8 cellular contexts compared by ENCODE assay signal in genomic region chr6:15464211-15464725, GRCh38.
DNase-seq lines count a peak whose midpoint lies in the region; ATAC-seq, FAIRE-seq and TF ChIP-seq lines count a peak whose summit lies in the region.

No MANE protein-coding gene starts in this region.

- peaks cover 8% of the 10 kb centered on the region for H3K36me3 Mint-ChIP-seq in natural killer cell treated with Interleukin-12 subunit alpha and Interleukin-12 subunit beta and Interleukin-15 and Interleukin-18, amount 100 ng/mL, for 72 hours

- intact Hi-C loops in mammary epithelial cell (cut with micrococcal nuclease): no loop called here

- H3K27ac Mint-ChIP-seq in natural killer cell treated with Interleukin-12 subunit alpha and Interleukin-12 subunit beta and Interleukin-15 and Interleukin-18, amount 100 ng/mL, for 72 hours: peak overlapping the region; percentile 6 to 32

- no peak overlapping the region for H3K27ac ChIP-seq in mammary epithelial cell (ENCODE audit: insufficient read depth, low read depth, low read length)

- DNase-seq in CD1c-positive myeloid dendritic cell (ENCODE audit: extremely low spot score) (peak; percentile 59), HFF-Myc (ENCODE audit: extremely low read depth, low read depth) (no peak), mammary epithelial cell (no peak), urothelium cell line (ENCODE audit: low spot score) (peak; percentile 30)
- DNase-seq in natural killer cell treated with Interleukin-12 subunit alpha and Interleukin-12 subunit beta and Interleukin-15 and Interleukin-18, amount 100 ng/mL, for 72 hours (ENCODE audit: low spot score): no peak

- no peak overlapping the region for H3K4me3 ChIP-seq in HFF-Myc (replicated peaks; ENCODE audit: low read depth, low read length)
- H3K4me3 ChIP-seq in WI38 (ENCODE audit: low read depth, low read length): no peak overlapping the region
- H3K4me3 ChIP-seq in mammary epithelial cell (replicated peaks in 1 of 3; ENCODE audit: insufficient read depth in 1 of 3, low read depth in 2 of 3, low read length in 3 of 3): no peak overlapping the region

- 76% methylated on average over 5 of the region's 5 CpGs for WGBS in mammary epithelial cell (ENCODE audit: low coverage, missing lambda C conversion rate)

- H3K27me3 ChIP-seq in mammary epithelial cell (ENCODE audit: insufficient read depth, low read length): no peaks in the 10 kb centered on the region

- no peaks in the 10 kb centered on the region for H3K27me3 Mint-ChIP-seq in natural killer cell treated with Interleukin-12 subunit alpha and Interleukin-12 subunit beta and Interleukin-15 and Interleukin-18, amount 100 ng/mL, for 72 hours

- in situ Hi-C loops in mammary epithelial cell (cut with MboI; ENCODE audit: low sequenced_read_pairs in 2 of 2): no loop called here

- H3K9me3 ChIP-seq in mammary epithelial cell (replicated peaks; ENCODE audit: insufficient read depth, low read length): no peaks in the 10 kb centered on the region

- H3K36me3 ChIP-seq in mammary epithelial cell (ENCODE audit: insufficient read depth, low read length): no peaks in the 10 kb centered on the region

- TF ChIP-seq CTCF in HFF-Myc (IDR thresholded peaks at IDR 0.05; ENCODE audit: low read depth, low read length, missing control alignments) (peak; percentile 81), WI38 (IDR thresholded peaks at IDR 0.05; ENCODE audit: low read depth, low read length) (peak; percentile 57), mammary epithelial cell (conservative IDR thresholded peaks at IDR 0.05 in 1 of 2, IDR thresholded peaks at IDR 0.05 in 1 of 2; ENCODE audit: extremely low read depth in 1 of 2, insufficient read depth in 1 of 2, low read depth in 1 of 2, low read length in 2 of 2) (peak; percentile 75 to 76)

- no peak overlapping the region for H3K4me2 ChIP-seq in mammary epithelial cell (ENCODE audit: insufficient read depth, low read depth, low read length)

- peak; percentile 63 to 71 for ATAC-seq in natural killer cell treated with Interleukin-12 subunit alpha and Interleukin-12 subunit beta and Interleukin-15 and Interleukin-18, amount 100 ng/mL, for 72 hours
- ATAC-seq in GM18861 (IDR thresholded peaks at IDR 0.05; ENCODE audit: unreplicated experiment) (no peak), HG02642 (IDR thresholded peaks at IDR 0.05; ENCODE audit: poor library complexity, unreplicated experiment) (no peak)

- no peaks in the 10 kb centered on the region for H3K9me3 Mint-ChIP-seq in natural killer cell treated with Interleukin-12 subunit alpha and Interleukin-12 subunit beta and Interleukin-15 and Interleukin-18, amount 100 ng/mL, for 72 hours

- H3K79me2 ChIP-seq in mammary epithelial cell (ENCODE audit: insufficient read depth, low read length): peaks cover 75% of the 10 kb centered on the region

- no peaks in the 10 kb centered on the region for H3K4me1 ChIP-seq in mammary epithelial cell (ENCODE audit: insufficient read depth, low read length)

- dilution Hi-C loops in mammary epithelial cell (cut with HindIII; ENCODE audit: low sequenced_read_pairs): loop anchor here (5.0 kb wide), 1 partner anchor 62 kb away; no protein-coding TSS in a partner anchor

- no peak overlapping the region for H2AFZ ChIP-seq in mammary epithelial cell (ENCODE audit: low read depth, low read length)

- CTCF ChIA-PET in mammary epithelial cell (lab: Charles Lee; ENCODE audit: low non-redundant PET): no interaction called here

- no peak overlapping the region for H3K9ac ChIP-seq in mammary epithelial cell (ENCODE audit: insufficient read depth, low read length)

- H3K4me3 Mint-ChIP-seq in natural killer cell treated with Interleukin-12 subunit alpha and Interleukin-12 subunit beta and Interleukin-15 and Interleukin-18, amount 100 ng/mL, for 72 hours: no peak overlapping the region

- no peak for FAIRE-seq in urothelium cell line (lab: Jason Lieb, UNC)

- peaks cover 46 to 62% of the 10 kb centered on the region in 2 donors for H3K4me1 Mint-ChIP-seq in natural killer cell treated with Interleukin-12 subunit alpha and Interleukin-12 subunit beta and Interleukin-15 and Interleukin-18, amount 100 ng/mL, for 72 hours (ENCODE audit: low read depth in 2 of 2)

- no TSS peak for BruUV-seq in mammary epithelial cell (replicated peaks; lab: Mats Ljungman, UMichigan)

- H4K20me1 ChIP-seq in mammary epithelial cell (ENCODE audit: insufficient read depth, low read length): no peaks in the 10 kb centered on the region

Comparison
In these comparisons a context has a peak if more than half of its experiments do, and no peak if none do; other contexts are left out.
1. DNase-seq: peak in CD1c-positive myeloid dendritic cell (single experiment) and urothelium cell line (single experiment); none in HFF-Myc (single experiment), mammary epithelial cell (single experiment) and natural killer cell treated with Interleukin-12 subunit alpha and Interleukin-12 subunit beta and Interleukin-15 and Interleukin-18, amount 100 ng/mL, for 72 hours (single experiment).
2. ATAC-seq: peak in natural killer cell treated with Interleukin-12 subunit alpha and Interleukin-12 subunit beta and Interleukin-15 and Interleukin-18, amount 100 ng/mL, for 72 hours (2 of 2); none in GM18861 (single experiment) and HG02642 (single experiment).
3. Peak in every context shown above with its lines, with median percentiles within 50 percentile points of each other: CTCF ChIP-seq.